Comparison of ENCODE assay signal across 12 cellular contexts in genomic region chr6:131782764-131783163, GRCh38. TPM values are rescaled to one million over a fixed set of nuclear protein-coding genes. Genes with fewer than 3 reads are reported as not detected.
DNase-seq lines count a peak whose midpoint lies in the region; ATAC-seq and TF ChIP-seq lines count a peak whose summit lies in the region.
"Had no signal": no experiment of that assay in that cellular context is flagged by ENCODE, and none has a peak within 500 bp of the region (broad histone marks: within the 10 kb centered on the region; RNA-seq: fewer than 3 reads in every experiment).

No MANE protein-coding gene starts in this region.

- H2AFZ ChIP-seq in OCI-LY1 (ENCODE audit: low read length) = no peak overlapping the region

- H3K4me2 ChIP-seq in OCI-LY1 (ENCODE audit: low read length) = no peak overlapping the region

- no peaks in the 10 kb centered on the region for H3K9me3 ChIP-seq in right atrium auricular region
- H3K9me3 ChIP-seq in OCI-LY1 (ENCODE audit: low read length) = no peaks in the 10 kb centered on the region
- H3K9me3 ChIP-seq in transverse colon = no peaks in the 10 kb centered on the region
- H3K9me3 ChIP-seq: heart left ventricle had no signal

- H3K4me3 ChIP-seq in right atrium auricular region (no peak overlapping the region), OCI-LY1 (ENCODE audit: low read depth, low read length, poor library complexity, severe bottlenecking) (no peak overlapping the region), transverse colon (no peak overlapping the region)
- H3K4me3 ChIP-seq: heart left ventricle had no signal

- WGBS in transverse colon (ENCODE audit: low coverage in 1 of 2), 2 donors = 64 to 83% methylated on average over 1 of the region's 1 CpG

- TF ChIP-seq CTCF in right atrium auricular region (IDR thresholded peaks at IDR 0.05) = no peak
- peak; percentile 16; the same call in 1 of the 2 replicates for TF ChIP-seq CTCF in OCI-LY1 (IDR thresholded peaks at IDR 0.05; ENCODE audit: low read length)
- TF ChIP-seq CTCF in foreskin keratinocyte (conservative IDR thresholded peaks at IDR 0.05) = peak; percentile 54
- peak; percentile 6 to 47 (median 32) for TF ChIP-seq CTCF in transverse colon (IDR thresholded peaks at IDR 0.05)

- no peak overlapping the region for H3K9ac ChIP-seq in OCI-LY1 (ENCODE audit: low read length)

- H4K20me1 ChIP-seq in OCI-LY1 (ENCODE audit: insufficient read depth, low read length) = no peaks in the 10 kb centered on the region

- H3K27ac ChIP-seq in right atrium auricular region (no peak overlapping the region), OCI-LY1 (ENCODE audit: low read depth, low read length, poor library complexity, severe bottlenecking) (no peak overlapping the region), foreskin keratinocyte (no peak overlapping the region), transverse colon (no peak overlapping the region)
- H3K27ac ChIP-seq: heart left ventricle had no signal

- no peaks in the 10 kb centered on the region for H3K79me2 ChIP-seq in OCI-LY1 (ENCODE audit: insufficient read depth, low read length)

- in situ Hi-C loops in transverse colon (cut with MboI; ENCODE audit: low pct_ligation_motif_present in 1 of 4, low pct_unique_long_range_greater_than_20kb in 1 of 4, low sequenced_read_pairs in 3 of 4) = loop anchor here in 2 of 4 donors (10.0 kb wide), 1 partner anchor 132 kb away; no protein-coding TSS in a partner anchor

- H3K4me1 ChIP-seq in right atrium auricular region (no peaks in the 10 kb centered on the region), OCI-LY1 (ENCODE audit: insufficient read depth, low read length, severe bottlenecking) (no peaks in the 10 kb centered on the region), foreskin keratinocyte (no peaks in the 10 kb centered on the region), transverse colon (no peaks in the 10 kb centered on the region)

- H3F3A ChIP-seq in OCI-LY1 (ENCODE audit: insufficient read depth, low read length) = no peaks in the 10 kb centered on the region

- DNase-seq in left ventricle myocardium superior = no peak
- DNase-seq in right atrium auricular region (ENCODE audit: low spot score) = no peak
- DNase-seq in foreskin keratinocyte = no peak
- DNase-seq in transverse colon = peak; percentile 26
- no peak for DNase-seq in effector CD8-positive, alpha-beta T cell (lab: John Stamatoyannopoulos, UW)
- no peak for DNase-seq in central memory CD4-positive, alpha-beta T cell
- DNase-seq in islet precursor cell = no peak
- DNase-seq: activated CD4-positive, alpha-beta T cell treated with anti-CD3 and anti-CD28 coated beads for 1 hour; heart left ventricle had no signal

- TF ChIP-seq EP300 in transverse colon (IDR thresholded peaks at IDR 0.05; ENCODE audit: low read depth) = no peak

- peak; percentile 35 for ATAC-seq in left ventricle myocardium superior
- ATAC-seq in foreskin keratinocyte = no peak
- ATAC-seq: heart left ventricle; SK-N-SH treated with all-trans-retinoic acid at 6 μM for 48 hours; stimulated activated effector memory CD8-positive, alpha-beta T cell treated with anti-CD3 and anti-CD28 coated beads, Interleukin-12 subunit alpha, Interleukin-12 subunit beta, amount 100 ng/mL, for 72 hours had no signal

- no peaks in the 10 kb centered on the region for H3K36me3 ChIP-seq in right atrium auricular region
- no peaks in the 10 kb centered on the region for H3K36me3 ChIP-seq in OCI-LY1 (ENCODE audit: insufficient read depth, low read length)
- no peaks in the 10 kb centered on the region for H3K36me3 ChIP-seq in transverse colon
- H3K36me3 ChIP-seq: heart left ventricle had no signal

- H3K27me3 ChIP-seq in right atrium auricular region (no peaks in the 10 kb centered on the region), OCI-LY1 (ENCODE audit: insufficient read depth, low read length) (no peaks in the 10 kb centered on the region), foreskin keratinocyte (no peaks in the 10 kb centered on the region), transverse colon (no peaks in the 10 kb centered on the region)
- H3K27me3 ChIP-seq: heart left ventricle had no signal

- no peaks in the 10 kb centered on the region for H3K9me2 ChIP-seq in OCI-LY1 (ENCODE audit: low read depth, low read length)

- intact Hi-C loops in left ventricle myocardium superior (cut with micrococcal nuclease) (no loop called here), transverse colon (cut with DNase I; ENCODE audit: low total_unique reads) (no loop called here)

- TF ChIP-seq POLR2A in transverse colon (IDR thresholded peaks at IDR 0.05) = no peak

RNA-seq across cellular contexts. Expression of gene ENPP1, which starts 25.1 kb away (rescaled TPM):
- 1.4 TPM for total RNA-seq in left ventricle myocardium superior
- 1 to 10 TPM; 3.4 to 5.5 TPM for total RNA-seq in right atrium auricular region
- 1.3 and 1.6 TPM in 2 replicates for total RNA-seq in foreskin keratinocyte
- polyA plus RNA-seq in foreskin keratinocyte = 0.32 and 0.40 TPM in 2 replicates
- total RNA-seq in transverse colon = 10 to 100 TPM in 3 of 4 donors, 1 to 10 TPM in 1; 3.4 to 24.0 (median 22.8) TPM

Comparison
In these comparisons a context has a peak if more than half of its experiments do, and no peak if none do; other contexts are left out.
1. CTCF ChIP-seq: peak in OCI-LY1 (single experiment), foreskin keratinocyte (single experiment) and transverse colon (5 of 5); none in right atrium auricular region (0 of 2).